ENCODE assay signal across 2 cellular contexts in genomic region chr9:135920256-135920930, GRCh38.
TF ChIP-seq lines count a peak whose summit lies in the region.

No MANE protein-coding gene starts in this region.

TF ChIP-seq in A549, 52 proteins besides CTCF, POLR2A, EP300 and RAD21:
- TF ChIP-seq BHLHE40 (IDR thresholded peaks at IDR 0.05; ENCODE audit: low read depth, low read length) (no peak), USF2 (IDR thresholded peaks at IDR 0.05) (no peak), RNF2 (IDR thresholded peaks at IDR 0.05; ENCODE audit: borderline replicate concordance, low read depth) (no peak), SREBF2 (IDR thresholded peaks at IDR 0.05) (no peak)

TF ChIP-seq in IMR-90, 13 proteins besides CTCF, POLR2A, EP300 and RAD21:
- TF ChIP-seq RFX5 (IDR thresholded peaks at IDR 0.05; ENCODE audit: low read depth, low read length) (no peak), MAZ (IDR thresholded peaks at IDR 0.05; ENCODE audit: borderline replicate concordance, low read depth, low read length) (no peak), MAFK (IDR thresholded peaks at IDR 0.05; ENCODE audit: low read depth, low read length) (no peak), USF2 (IDR thresholded peaks at IDR 0.05; ENCODE audit: low read depth, low read length) (no peak), SMC3 (IDR thresholded peaks at IDR 0.05; ENCODE audit: low read depth, low read length) (no peak), CEBPB (IDR thresholded peaks at IDR 0.05; ENCODE audit: low read depth, low read length) (no peak), RCOR1 (IDR thresholded peaks at IDR 0.05; ENCODE audit: insufficient replicate concordance, low read length) (no peak), ELK1 (IDR thresholded peaks at IDR 0.05; ENCODE audit: borderline replicate concordance, low read depth, low read length) (no peak), BHLHE40 (IDR thresholded peaks at IDR 0.05; ENCODE audit: low read depth, low read length) (no peak), MXI1 (IDR thresholded peaks at IDR 0.05; ENCODE audit: borderline replicate concordance, low read depth, low read length) (no peak), FOS (IDR thresholded peaks at IDR 0.05; ENCODE audit: low read depth, low read length) (no peak), CHD1 (IDR thresholded peaks at IDR 0.05; ENCODE audit: low read depth, low read length) (no peak), NFE2L2 (IDR thresholded peaks at IDR 0.05; ENCODE audit: low read depth, low read length) (no peak)
